Comparison of ENCODE assay signal across 15 cellular contexts in the genomic region with DNA sequence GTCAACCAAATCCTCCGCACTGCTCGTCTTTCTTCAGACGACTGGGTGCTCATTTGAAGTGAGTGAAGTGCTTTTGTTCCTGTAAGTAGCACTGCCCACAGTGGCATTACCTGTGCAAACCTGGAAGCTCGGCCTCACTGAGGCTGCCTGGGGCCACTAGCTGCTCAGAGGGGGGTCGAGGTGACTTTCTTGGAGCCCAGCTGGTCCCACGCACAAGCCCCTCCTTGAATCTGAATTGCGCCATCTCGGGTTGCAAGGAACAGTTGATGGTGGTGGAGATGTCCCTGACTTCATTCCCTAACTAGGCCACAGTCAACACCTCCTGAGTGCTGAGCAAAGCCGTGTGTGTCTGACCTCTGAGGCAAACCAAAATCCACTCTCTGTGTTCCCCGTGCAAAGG.
A peak's percentile ranks its signal among the peaks of the same experiment; 100 is the strongest.
DNase-seq lines count a peak whose midpoint lies in the region; ATAC-seq and TF ChIP-seq lines count a peak whose summit lies in the region.
"Had no signal": no experiment of that assay in that cellular context is flagged by ENCODE, and none has a peak within 500 bp of the region (broad histone marks: within the 10 kb centered on the region; RNA-seq: fewer than 3 reads in every experiment).

No MANE protein-coding gene starts in this region.

- H3K9ac ChIP-seq in OCI-LY3 (ENCODE audit: low read length), result peak overlapping the region; percentile 46; the same call in 1 of the 2 replicates

- H4K20me1 ChIP-seq in OCI-LY3 (ENCODE audit: insufficient read depth, low read length), result no peaks in the 10 kb centered on the region

- H3K9me3 Mint-ChIP-seq in activated CD4-positive, alpha-beta memory T cell treated with anti-CD3 and anti-CD28 coated beads for 36 hours, result no peaks in the 10 kb centered on the region
- no peaks in the 10 kb centered on the region for H3K9me3 Mint-ChIP-seq in activated CD4-positive, alpha-beta memory T cell treated with anti-CD3 and anti-CD28 coated beads, Interleukin-2, amount 10 ng/mL, durations not matched to agents 7 days and 5 days
- no peaks in the 10 kb centered on the region for H3K9me3 Mint-ChIP-seq in CD8-positive, alpha-beta T cell
- H3K9me3 Mint-ChIP-seq in naive B cell, result no peaks in the 10 kb centered on the region

- peak; percentile 7 for DNase-seq in activated CD4-positive, alpha-beta memory T cell treated with anti-CD3 and anti-CD28 coated beads for 36 hours
- no peak for DNase-seq in activated CD4-positive, alpha-beta memory T cell treated with anti-CD3 and anti-CD28 coated beads, Interleukin-2, amount 10 ng/mL, durations not matched to agents 7 days and 5 days
- DNase-seq in CD8-positive, alpha-beta T cell, result peak in 3 of 7 experiments; percentile 8 to 48 (median 10)
- no peak for DNase-seq in naive B cell
- DNase-seq in gastrocnemius medialis, result no peak
- no peak for DNase-seq in NCI-H1694 treated with DMSO at 0.1 percent for 48 hours (lab: John Stamatoyannopoulos, UW)
- DNase-seq: activated CD4-positive, alpha-beta T cell treated with anti-CD3 and anti-CD28 coated beads, Interleukin-2, amount 50 U/mL, for 4 hours; activated gamma-delta T cell treated with Interleukin-2 at 50 U/mL for 16 hours; IMR-90; left colon; stimulated activated CD4-positive, alpha-beta T cell treated with anti-CD3 and anti-CD28 coated beads, Interleukin-12 subunit alpha, Interleukin-12 subunit beta, amount 100 ng/mL, for 4 hours had no signal

- intact Hi-C loops in activated CD4-positive, alpha-beta memory T cell treated with anti-CD3 and anti-CD28 coated beads for 36 hours (cut with micrococcal nuclease), result loop anchor here (2.0 kb wide), 1 partner anchor 114 kb away; a partner anchor contains a TSS
- intact Hi-C loops in CD8-positive, alpha-beta T cell (cut with DNase I, micrococcal nuclease), result loop anchor here (2.0 to 5.0 kb wide), 5 partner anchors 30 to 210 kb away; a partner anchor contains a TSS
- intact Hi-C loops in gastrocnemius medialis (cut with DNase I; ENCODE audit: low total_unique reads), result no loop called here

- in situ Hi-C loops in gastrocnemius medialis (cut with MboI; ENCODE audit: low sequenced_read_pairs in 4 of 4), result no loop called here

- peaks cover 13% of the 10 kb centered on the region for H3K36me3 ChIP-seq in CD8-positive, alpha-beta T cell (ENCODE audit: insufficient read depth, low read length)
- peaks cover 4% of the 10 kb centered on the region for H3K36me3 ChIP-seq in OCI-LY3 (replicated peaks; ENCODE audit: low read depth, low read length)
- peaks cover 0 to 19% of the 10 kb centered on the region in 2 donors for H3K36me3 ChIP-seq in gastrocnemius medialis
- H3K36me3 ChIP-seq: prostate gland had no signal

- no peak for ATAC-seq in CD8-positive, alpha-beta T cell
- ATAC-seq in naive B cell (ENCODE audit: low read depth in 2 of 2) (no peak), gastrocnemius medialis (no peak), HG03139 (IDR thresholded peaks at IDR 0.05; ENCODE audit: unreplicated experiment) (no peak)
- ATAC-seq: left colon had no signal

- H3K4me3 Mint-ChIP-seq in activated CD4-positive, alpha-beta memory T cell treated with anti-CD3 and anti-CD28 coated beads for 36 hours, result no peak overlapping the region
- no peak overlapping the region for H3K4me3 Mint-ChIP-seq in activated CD4-positive, alpha-beta memory T cell treated with anti-CD3 and anti-CD28 coated beads, Interleukin-2, amount 10 ng/mL, durations not matched to agents 7 days and 5 days
- no peak overlapping the region for H3K4me3 Mint-ChIP-seq in CD8-positive, alpha-beta T cell
- H3K4me3 Mint-ChIP-seq in naive B cell, result no peak overlapping the region

- no peaks in the 10 kb centered on the region for H3K27me3 Mint-ChIP-seq in activated CD4-positive, alpha-beta memory T cell treated with anti-CD3 and anti-CD28 coated beads for 36 hours
- H3K27me3 Mint-ChIP-seq in activated CD4-positive, alpha-beta memory T cell treated with anti-CD3 and anti-CD28 coated beads, Interleukin-2, amount 10 ng/mL, durations not matched to agents 7 days and 5 days, result no peaks in the 10 kb centered on the region
- H3K27me3 Mint-ChIP-seq in CD8-positive, alpha-beta T cell (ENCODE audit: low read depth), result no peaks in the 10 kb centered on the region
- no peaks in the 10 kb centered on the region for H3K27me3 Mint-ChIP-seq in naive B cell

- POLR2A ChIA-PET in activated CD4-positive, alpha-beta memory T cell treated with anti-CD3 and anti-CD28 coated beads for 36 hours (lab: Charles Lee), result no interaction called here
- POLR2A ChIA-PET in activated CD4-positive, alpha-beta memory T cell treated with anti-CD3 and anti-CD28 coated beads, Interleukin-2, amount 10 ng/mL, durations not matched to agents 7 days and 5 days (lab: Charles Lee), result interaction anchor here (0.9 to 3.5 kb wide), 7 partner anchors 35 to 117 kb away, joined by 3 to 33 read pairs (median 4); a partner anchor contains a TSS
- POLR2A ChIA-PET in CD8-positive, alpha-beta T cell (lab: Charles Lee), result interaction anchor here (0.9 to 2.2 kb wide), 7 partner anchors 11 to 116 kb away, joined by 3 to 9 read pairs (median 7); no protein-coding TSS in a partner anchor

- H3K27me3 ChIP-seq in CD8-positive, alpha-beta T cell (ENCODE audit: insufficient read depth, low read length), result no peaks in the 10 kb centered on the region
- H3K27me3 ChIP-seq in OCI-LY3 (ENCODE audit: low read depth, low read length) (no peaks in the 10 kb centered on the region; the same call in 1 of the 2 replicates), gastrocnemius medialis (no peaks in the 10 kb centered on the region)
- H3K27me3 ChIP-seq: vagina had no signal

- H3K36me3 Mint-ChIP-seq in activated CD4-positive, alpha-beta memory T cell treated with anti-CD3 and anti-CD28 coated beads for 36 hours, result peaks cover 16% of the 10 kb centered on the region
- H3K36me3 Mint-ChIP-seq in activated CD4-positive, alpha-beta memory T cell treated with anti-CD3 and anti-CD28 coated beads, Interleukin-2, amount 10 ng/mL, durations not matched to agents 7 days and 5 days (ENCODE audit: low read depth), result peaks cover 20% of the 10 kb centered on the region
- H3K36me3 Mint-ChIP-seq in CD8-positive, alpha-beta T cell, result peaks cover 22% of the 10 kb centered on the region
- H3K36me3 Mint-ChIP-seq in naive B cell, result peaks cover 5 to 8% of the 10 kb centered on the region in 2 donors

- H3K4me3 ChIP-seq in CD8-positive, alpha-beta T cell (ENCODE audit: low read depth, low read length), result no peak overlapping the region
- H3K4me3 ChIP-seq in OCI-LY3 (ENCODE audit: low read length) (no peak overlapping the region), gastrocnemius medialis (no peak overlapping the region)
- H3K4me3 ChIP-seq: prostate gland, vagina had no signal

- no peak overlapping the region for H3K4me2 ChIP-seq in OCI-LY3 (ENCODE audit: low read length)

- no peak overlapping the region for H3K27ac ChIP-seq in CD8-positive, alpha-beta T cell (ENCODE audit: low read depth, low read length)
- H3K27ac ChIP-seq in OCI-LY3 (ENCODE audit: low read length), result peak overlapping the region; percentile 5; the same call in 1 of the 2 replicates
- H3K27ac ChIP-seq in gastrocnemius medialis, result no peak overlapping the region
- H3K27ac ChIP-seq: prostate gland, vagina had no signal

- H2AFZ ChIP-seq in OCI-LY3 (ENCODE audit: low read depth, low read length), result no peak overlapping the region

- no peak for TF ChIP-seq POLR2A in gastrocnemius medialis (IDR thresholded peaks at IDR 0.05)

- H3K9me3 ChIP-seq in CD8-positive, alpha-beta T cell (ENCODE audit: low read length), result no peaks in the 10 kb centered on the region
- no peaks in the 10 kb centered on the region for H3K9me3 ChIP-seq in OCI-LY3 (ENCODE audit: insufficient read depth, low read length)
- no peaks in the 10 kb centered on the region for H3K9me3 ChIP-seq in gastrocnemius medialis
- H3K9me3 ChIP-seq: prostate gland, vagina had no signal

- H3K79me2 ChIP-seq in OCI-LY3 (ENCODE audit: low read length), result no peaks in the 10 kb centered on the region

- peaks cover 72% of the 10 kb centered on the region for H3K4me1 ChIP-seq in CD8-positive, alpha-beta T cell (ENCODE audit: insufficient read depth, low read length)
- H3K4me1 ChIP-seq in OCI-LY3 (ENCODE audit: low read length), result peaks cover 34% of the 10 kb centered on the region
- H3K4me1 ChIP-seq in gastrocnemius medialis, result no peaks in the 10 kb centered on the region
- H3K4me1 ChIP-seq: prostate gland had no signal

- H3K27ac Mint-ChIP-seq in activated CD4-positive, alpha-beta memory T cell treated with anti-CD3 and anti-CD28 coated beads for 36 hours, result no peak overlapping the region
- H3K27ac Mint-ChIP-seq in activated CD4-positive, alpha-beta memory T cell treated with anti-CD3 and anti-CD28 coated beads, Interleukin-2, amount 10 ng/mL, durations not matched to agents 7 days and 5 days, result no peak overlapping the region
- H3K27ac Mint-ChIP-seq in CD8-positive, alpha-beta T cell, result peak overlapping the region; percentile 98
- peak overlapping the region; percentile 59 to 100 (median 88) for H3K27ac Mint-ChIP-seq in naive B cell

- H3K4me1 Mint-ChIP-seq in activated CD4-positive, alpha-beta memory T cell treated with anti-CD3 and anti-CD28 coated beads for 36 hours (ENCODE audit: low read depth), result peaks cover 70% of the 10 kb centered on the region
- peaks cover 58% of the 10 kb centered on the region for H3K4me1 Mint-ChIP-seq in activated CD4-positive, alpha-beta memory T cell treated with anti-CD3 and anti-CD28 coated beads, Interleukin-2, amount 10 ng/mL, durations not matched to agents 7 days and 5 days
- H3K4me1 Mint-ChIP-seq in CD8-positive, alpha-beta T cell (ENCODE audit: low read depth), result peaks cover 77% of the 10 kb centered on the region
- H3K4me1 Mint-ChIP-seq in naive B cell, result peaks cover 34 to 52% (median 49%) of the 10 kb centered on the region in 3 donors

- CTCF ChIA-PET in activated CD4-positive, alpha-beta memory T cell treated with anti-CD3 and anti-CD28 coated beads for 36 hours (lab: Charles Lee), result interaction anchor here (0.6 to 12.9 kb wide), 27 partner anchors 11 to 210 kb away, joined by 3 to 290 read pairs (median 7); a partner anchor contains a TSS
- CTCF ChIA-PET in activated CD4-positive, alpha-beta memory T cell treated with anti-CD3 and anti-CD28 coated beads, Interleukin-2, amount 10 ng/mL, durations not matched to agents 7 days and 5 days (lab: Charles Lee), result interaction anchor here (0.6 to 8.3 kb wide), 15 partner anchors 10 to 193 kb away, joined by 3 to 121 read pairs (median 6); no protein-coding TSS in a partner anchor
- CTCF ChIA-PET in CD8-positive, alpha-beta T cell (lab: Charles Lee), result interaction anchor here (0.8 to 18.7 kb wide), 34 partner anchors 11 to 213 kb away, joined by 3 to 306 read pairs (median 10); a partner anchor contains a TSS

- TF ChIP-seq CTCF in CD8-positive, alpha-beta T cell (IDR thresholded peaks at IDR 0.05), result no peak
- TF ChIP-seq CTCF in OCI-LY3 (IDR thresholded peaks at IDR 0.05; ENCODE audit: low read depth, low read length), result no peak
- TF ChIP-seq CTCF in gastrocnemius medialis (IDR thresholded peaks at IDR 0.05 in 4 of 5, conservative IDR thresholded peaks at IDR 0.05 in 1 of 5), result no peak

Comparison
In these comparisons a context has a peak if more than half of its experiments do, and no peak if none do; other contexts are left out.
1. H3K27ac Mint-ChIP-seq: peak in CD8-positive, alpha-beta T cell (single experiment) and naive B cell (6 of 6); none in activated CD4-positive, alpha-beta memory T cell treated with anti-CD3 and anti-CD28 coated beads for 36 hours (single experiment) and activated CD4-positive, alpha-beta memory T cell treated with anti-CD3 and anti-CD28 coated beads, Interleukin-2, amount 10 ng/mL, durations not matched to agents 7 days and 5 days (single experiment).